Comparison of ENCODE assay signal across 1 cellular context in genomic region chr19:36142046-36142445, GRCh38.
TF ChIP-seq lines count a peak whose summit lies in the region.

No MANE protein-coding gene starts in this region.

TF ChIP-seq in HepG2, 621 proteins besides CTCF, POLR2A, EP300 and RAD21:
- TF ChIP-seq HIVEP1 (CRISPR knock-in tag; IDR thresholded peaks at IDR 0.05) (no peak), GFI1 (CRISPR knock-in tag; IDR thresholded peaks at IDR 0.05; ENCODE audit: borderline replicate concordance) (no peak), CHD2 (IDR thresholded peaks at IDR 0.05; ENCODE audit: low read depth, low read length) (no peak), ZNF607 (CRISPR knock-in tag; IDR thresholded peaks at IDR 0.05; ENCODE audit: borderline replicate concordance) (no peak), KDM3A (CRISPR knock-in tag; IDR thresholded peaks at IDR 0.05; ENCODE audit: low read depth) (no peak), GMEB2 (CRISPR knock-in tag; IDR thresholded peaks at IDR 0.05; ENCODE audit: low read depth) (no peak), ZNF703 (CRISPR knock-in tag; IDR thresholded peaks at IDR 0.05; ENCODE audit: borderline replicate concordance) (no peak), NFE2L1 (CRISPR knock-in tag; IDR thresholded peaks at IDR 0.05; ENCODE audit: borderline replicate concordance) (no peak), ZFP36 (IDR thresholded peaks at IDR 0.05; ENCODE audit: borderline replicate concordance, low read depth, low read length, partially characterized antibody) (no peak), NRL (CRISPR knock-in tag; IDR thresholded peaks at IDR 0.05; ENCODE audit: borderline replicate concordance) (no peak), GATA4 (IDR thresholded peaks at IDR 0.05; ENCODE audit: borderline replicate concordance, low read depth) (no peak), SP5 (CRISPR knock-in tag; IDR thresholded peaks at IDR 0.05; ENCODE audit: borderline replicate concordance, low read depth) (no peak), HCFC1 (IDR thresholded peaks at IDR 0.05; ENCODE audit: low read depth, low read length) (no peak), ZNF766 (CRISPR knock-in tag; IDR thresholded peaks at IDR 0.05; ENCODE audit: borderline replicate concordance) (no peak)
